19 cellular contexts compared by ENCODE assay signal in the genomic region with DNA sequence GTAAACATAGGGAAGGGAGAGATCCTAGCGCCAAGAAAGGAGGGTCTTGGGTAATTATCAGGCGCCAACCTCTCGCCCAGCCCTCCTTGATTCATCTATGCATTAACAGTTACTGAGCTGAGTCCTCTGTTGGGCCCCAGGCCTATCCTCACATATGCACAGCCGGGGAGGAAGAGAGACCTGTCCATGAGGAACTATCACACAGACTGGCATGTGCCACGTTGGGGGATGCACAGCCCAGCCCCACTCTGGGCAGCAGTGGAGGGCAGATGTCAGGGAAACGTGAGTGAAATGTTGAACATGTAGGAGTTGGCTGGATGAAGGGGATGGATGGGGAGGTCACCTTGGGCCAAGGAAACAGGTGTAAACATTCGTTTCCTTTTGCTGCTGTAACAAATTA. TPM values are rescaled to one million over a fixed set of nuclear protein-coding genes. Genes with fewer than 3 reads are reported as not detected.
DNase-seq lines count a peak whose midpoint lies in the region; ATAC-seq, FAIRE-seq and TF ChIP-seq lines count a peak whose summit lies in the region.
"Had no signal": no experiment of that assay in that cellular context is flagged by ENCODE, and none has a peak within 500 bp of the region (broad histone marks: within the 10 kb centered on the region; RNA-seq: fewer than 3 reads in every experiment).

No MANE protein-coding gene starts in this region.

- no peaks in the 10 kb centered on the region for H3K9me3 ChIP-seq in right atrium auricular region
- H3K9me3 ChIP-seq in upper lobe of right lung, result no peaks in the 10 kb centered on the region
- no peaks in the 10 kb centered on the region for H3K9me3 ChIP-seq in HepG2 (ENCODE audit: low read length)
- H3K9me3 ChIP-seq: A549, Caco-2 had no signal

- no peak for TF ChIP-seq POLR2A in HepG2 (IDR thresholded peaks at IDR 0.05; ENCODE audit: insufficient read depth in 1 of 2, low read depth in 2 of 2, low read length in 2 of 2)

- BruUV-seq in HepG2 (replicated peaks; lab: Mats Ljungman, UMichigan), result no TSS peak

- in situ Hi-C loops in HepG2 (cut with HindIII; ENCODE audit: extremely low pct_ligation_motif_present, low pct_unique_long_range_greater_than_20kb), result no loop called here

- H3K36me3 ChIP-seq in right atrium auricular region (no peaks in the 10 kb centered on the region), upper lobe of right lung (no peaks in the 10 kb centered on the region), HepG2 (replicated peaks in 1 of 2; ENCODE audit: control insufficient read depth in 1 of 2, insufficient read depth in 2 of 2, low read length in 2 of 2) (no peaks in the 10 kb centered on the region)

- POLR2A ChIA-PET in HepG2 (lab: Yijun Ruan, JAX), result no interaction called here

- TF ChIP-seq EP300 in HepG2 (IDR thresholded peaks at IDR 0.05; ENCODE audit: low read depth in 2 of 2, low read length in 2 of 2), result no peak
- TF ChIP-seq EP300 in HepG2 (CRISPR knock-in tag; IDR thresholded peaks at IDR 0.05; ENCODE audit: borderline replicate concordance), result no peak

- WGBS in HepG2 (ENCODE audit: low lambda C conversion rate), result 8% methylated on average over 6 of the region's 7 CpGs

- H3K4me3 ChIP-seq in right atrium auricular region (no peak overlapping the region), upper lobe of right lung (no peak overlapping the region), HepG2 (replicated peaks in 1 of 3; ENCODE audit: insufficient read depth in 1 of 3, low read depth in 2 of 3, low read length in 3 of 3) (no peak overlapping the region)
- H3K4me3 ChIP-seq: A549, GM23338 had no signal

- no peak for FAIRE-seq in HepG2 (lab: Jason Lieb, UNC)
- FAIRE-seq: A549, D721Med, G401.6, GM12891 had no signal

- no peak overlapping the region for H2AFZ ChIP-seq in HepG2 (ENCODE audit: low read length)
- H2AFZ ChIP-seq: GM23338 had no signal

- H3K4me1 ChIP-seq in right atrium auricular region (no peaks in the 10 kb centered on the region), upper lobe of right lung (no peaks in the 10 kb centered on the region), HepG2 (ENCODE audit: insufficient read depth, low read length) (peaks cover 18% of the 10 kb centered on the region)
- H3K4me1 ChIP-seq: Caco-2 had no signal

- no peak for TF ChIP-seq CTCF in right atrium auricular region (IDR thresholded peaks at IDR 0.05)
- no peak for TF ChIP-seq CTCF in upper lobe of right lung (IDR thresholded peaks at IDR 0.05)
- TF ChIP-seq CTCF in HepG2 (CRISPR knock-in tag; IDR thresholded peaks at IDR 0.05), result no peak

- H3K79me2 ChIP-seq in HepG2 (ENCODE audit: insufficient read depth, low read length), result no peaks in the 10 kb centered on the region

- ATAC-seq in upper lobe of right lung (no peak), HepG2 (no peak)
- ATAC-seq: GM23338 had no signal

- CTCF ChIA-PET in HepG2 (lab: Yijun Ruan, JAX; ENCODE audit: low intra/inter-chr PET ratio, low total read pairs), result no interaction called here

- no peak for TF ChIP-seq RAD21 in HepG2 (CRISPR knock-in tag; IDR thresholded peaks at IDR 0.05)

- H4K20me1 ChIP-seq in HepG2 (ENCODE audit: insufficient read depth, low read length), result no peaks in the 10 kb centered on the region

- no peak overlapping the region for H3K9ac ChIP-seq in HepG2 (ENCODE audit: insufficient read depth, low read depth, low read length)

- H3K27me3 ChIP-seq in right atrium auricular region (no peaks in the 10 kb centered on the region), upper lobe of right lung (no peaks in the 10 kb centered on the region), HepG2 (ENCODE audit: control insufficient read depth in 1 of 2, insufficient read depth in 2 of 2, low read length in 2 of 2) (peaks cover 2 to 12% of the 10 kb centered on the region in 2 experiments; a peak in 3 of 5 replicates)

- intact Hi-C loops in cardiac septum (cut with DNase I) (no loop called here), upper lobe of right lung (cut with DNase I) (loop anchor here (10.0 kb wide), 1 partner anchor 63 kb away; no protein-coding TSS in a partner anchor), HepG2 (cut with micrococcal nuclease; ENCODE audit: unreplicated experiment) (no loop called here)

- peak; percentile 26 for DNase-seq in activated CD8-positive, alpha-beta memory T cell treated with anti-CD3 and anti-CD28 coated beads, Interleukin-2, amount 50 U/mL, for 48 hours
- no peak for DNase-seq in activated CD8-positive, alpha-beta memory T cell treated with anti-CD3 and anti-CD28 coated beads, Interleukin-2, amount 50 U/mL, for 4 hours
- DNase-seq in right atrium auricular region (ENCODE audit: low spot score) (peak; percentile 38), cardiac septum (ENCODE audit: low spot score) (no peak), upper lobe of right lung (peak; percentile 23), HepG2 (ENCODE audit: low spot score) (no peak)
- DNase-seq in activated CD4-positive, alpha-beta T cell treated with anti-CD3 and anti-CD28 coated beads for 48 hours, result no peak
- DNase-seq: AML-193, Caco-2 had no signal

- no peak overlapping the region for H3K4me2 ChIP-seq in HepG2 (ENCODE audit: low read depth, low read length)
- H3K4me2 ChIP-seq: A549, GM23338 had no signal

- no peak overlapping the region for H3K27ac ChIP-seq in right atrium auricular region
- H3K27ac ChIP-seq in upper lobe of right lung, result no peak overlapping the region
- no peak overlapping the region for H3K27ac ChIP-seq in HepG2 (ENCODE audit: extremely low read length, insufficient read depth, low read length)
- H3K27ac ChIP-seq: 22Rv1, A549, C4-2B had no signal

TF ChIP-seq in HepG2, 621 proteins besides CTCF, POLR2A, EP300 and RAD21 (continues in another document):
- TF ChIP-seq, protein P1, sequence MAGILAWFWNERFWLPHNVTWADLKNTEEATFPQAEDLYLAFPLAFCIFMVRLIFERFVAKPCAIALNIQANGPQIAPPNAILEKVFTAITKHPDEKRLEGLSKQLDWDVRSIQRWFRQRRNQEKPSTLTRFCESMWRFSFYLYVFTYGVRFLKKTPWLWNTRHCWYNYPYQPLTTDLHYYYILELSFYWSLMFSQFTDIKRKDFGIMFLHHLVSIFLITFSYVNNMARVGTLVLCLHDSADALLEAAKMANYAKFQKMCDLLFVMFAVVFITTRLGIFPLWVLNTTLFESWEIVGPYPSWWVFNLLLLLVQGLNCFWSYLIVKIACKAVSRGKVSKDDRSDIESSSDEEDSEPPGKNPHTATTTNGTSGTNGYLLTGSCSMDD (CRISPR knock-in tag; IDR thresholded peaks at IDR 0.05), result no peak
- TF ChIP-seq ZNF737 (CRISPR knock-in tag; IDR thresholded peaks at IDR 0.05; ENCODE audit: borderline replicate concordance), result no peak

RNA-seq across cellular contexts. Expression of a gene that starts 18.8 kb away (rescaled TPM):
- under 1 TPM in 1 of 2 donors, not detected in 1; 0.75 TPM for total RNA-seq in right atrium auricular region
- 1.3 TPM for total RNA-seq in cardiac septum
- total RNA-seq in upper lobe of right lung, result 0.61 TPM
- total RNA-seq in HepG2 (2016; rRNA removed; fragmentation: Illumina TruSeq; extraction: Trizol), result 0.51 and 0.60 TPM in 2 replicates
- total RNA-seq in HepG2 (2016; cell fraction: cytosol; rRNA removed; fragmentation: Illumina TruSeq; extraction: Trizol; ENCODE audit: low read depth), result 3.5 and 4.0 TPM in 2 replicates
- 0.64 and 0.91 TPM in 2 replicates for total RNA-seq in HepG2 (2016; cell fraction: insoluble cytoplasmic fraction; rRNA removed; fragmentation: Illumina TruSeq; extraction: Trizol)
- 2.4 and 2.5 TPM in 2 replicates for total RNA-seq in HepG2 (2016; cell fraction: membrane; rRNA removed; fragmentation: Illumina TruSeq; extraction: Trizol)
- total RNA-seq in HepG2 (2016; cell fraction: nucleus; rRNA removed; fragmentation: Illumina TruSeq; extraction: Trizol), result 0.47 TPM in 1 of 2 replicates, not detected in the other
- polyA plus RNA-seq in HepG2 (2011; rRNA removed), result 0.08 TPM in 1 of 2 replicates, not detected in the other
- 0.07 TPM in 1 of 2 replicates, not detected in the other for polyA plus RNA-seq in HepG2 (2011; cell fraction: cytosol; rRNA removed)
- not detected in 2 replicates for polyA plus RNA-seq in HepG2 (2011; cell fraction: nucleus; rRNA removed)
- not detected in 2 replicates for polyA plus RNA-seq in HepG2 (2012)
- 5.9 and 6.4 TPM in 2 replicates for polyA plus RNA-seq in HepG2 (2016; cell fraction: cytosol; fragmentation: Illumina TruSeq; extraction: Trizol; ENCODE audit: low read depth)
- polyA plus RNA-seq in HepG2 (2016; cell fraction: insoluble cytoplasmic fraction; fragmentation: Illumina TruSeq; extraction: Trizol; ENCODE audit: low read depth), result 0.51 and 0.62 TPM in 2 replicates
- 3.4 and 3.8 TPM in 2 replicates for polyA plus RNA-seq in HepG2 (2016; cell fraction: membrane; fragmentation: Illumina TruSeq; extraction: Trizol; ENCODE audit: low read depth)
- 0.77 TPM in 1 of 2 replicates, not detected in the other for polyA plus RNA-seq in HepG2 (2016; cell fraction: nucleus; fragmentation: Illumina TruSeq; extraction: Trizol; ENCODE audit: insufficient read depth, low read depth)
- polyA minus RNA-seq in HepG2 (2011; rRNA and poly(A)+ RNA removed; ENCODE audit: low replicate concordance), result not detected in 2 replicates
- polyA minus RNA-seq in HepG2 (2011; cell fraction: cytosol; rRNA and poly(A)+ RNA removed), result not detected in 2 replicates
- not detected in 2 replicates for polyA minus RNA-seq in HepG2 (2011; cell fraction: nucleus; rRNA and poly(A)+ RNA removed)
- total RNA-seq: IMR-90 had no signal
- polyA plus RNA-seq: IMR-90 had no signal

RNA-seq across cellular contexts. Expression of a gene that starts 48.0 kb away (rescaled TPM):
- 10 to 100 TPM in 1 of 2 donors, 1 to 10 TPM in 1; 6.6 to 23.3 TPM for total RNA-seq in right atrium auricular region
- 1.1 TPM for total RNA-seq in cardiac septum
- total RNA-seq in upper lobe of right lung, result 2.9 TPM
- not detected in 2 replicates for total RNA-seq in HepG2 (2016; rRNA removed; fragmentation: Illumina TruSeq; extraction: Trizol)
- total RNA-seq in HepG2 (2016; cell fraction: cytosol; rRNA removed; fragmentation: Illumina TruSeq; extraction: Trizol; ENCODE audit: low read depth), result not detected in 2 replicates
- total RNA-seq in HepG2 (2016; cell fraction: insoluble cytoplasmic fraction; rRNA removed; fragmentation: Illumina TruSeq; extraction: Trizol), result not detected in 2 replicates
- total RNA-seq in HepG2 (2016; cell fraction: membrane; rRNA removed; fragmentation: Illumina TruSeq; extraction: Trizol), result not detected in 2 replicates
- total RNA-seq in HepG2 (2016; cell fraction: nucleus; rRNA removed; fragmentation: Illumina TruSeq; extraction: Trizol), result not detected in 2 replicates
- polyA plus RNA-seq in HepG2 (2011; rRNA removed), result not detected in 2 replicates
- not detected in 2 replicates for polyA plus RNA-seq in HepG2 (2011; cell fraction: cytosol; rRNA removed)
- polyA plus RNA-seq in HepG2 (2011; cell fraction: nucleus; rRNA removed), result not detected in 2 replicates
- not detected in 2 replicates for polyA plus RNA-seq in HepG2 (2012)
- not detected in 2 replicates for polyA plus RNA-seq in HepG2 (2016; cell fraction: cytosol; fragmentation: Illumina TruSeq; extraction: Trizol; ENCODE audit: low read depth)
- polyA plus RNA-seq in HepG2 (2016; cell fraction: insoluble cytoplasmic fraction; fragmentation: Illumina TruSeq; extraction: Trizol; ENCODE audit: low read depth), result not detected in 2 replicates
- not detected in 2 replicates for polyA plus RNA-seq in HepG2 (2016; cell fraction: membrane; fragmentation: Illumina TruSeq; extraction: Trizol; ENCODE audit: low read depth)
- not detected in 2 replicates for polyA plus RNA-seq in HepG2 (2016; cell fraction: nucleus; fragmentation: Illumina TruSeq; extraction: Trizol; ENCODE audit: insufficient read depth, low read depth)
- polyA minus RNA-seq in HepG2 (2011; rRNA and poly(A)+ RNA removed; ENCODE audit: low replicate concordance), result 0.34 TPM in 1 of 2 replicates, not detected in the other
- not detected in 2 replicates for polyA minus RNA-seq in HepG2 (2011; cell fraction: cytosol; rRNA and poly(A)+ RNA removed)
- not detected in 2 replicates for polyA minus RNA-seq in HepG2 (2011; cell fraction: nucleus; rRNA and poly(A)+ RNA removed)
- total RNA-seq: CD4-positive, alpha-beta T cell; HT1080; IMR-90 had no signal
- polyA plus RNA-seq: IMR-90 had no signal

Comparison
In these comparisons a context has a peak if more than half of its experiments do, and no peak if none do; other contexts are left out.
1. DNase-seq: peak in activated CD8-positive, alpha-beta memory T cell treated with anti-CD3 and anti-CD28 coated beads, Interleukin-2, amount 50 U/mL, for 48 hours (single experiment), right atrium auricular region (single experiment) and upper lobe of right lung (single experiment); none in activated CD8-positive, alpha-beta memory T cell treated with anti-CD3 and anti-CD28 coated beads, Interleukin-2, amount 50 U/mL, for 4 hours (single experiment), cardiac septum (single experiment), activated CD4-positive, alpha-beta T cell treated with anti-CD3 and anti-CD28 coated beads for 48 hours (single experiment) and HepG2 (single experiment).